22 cellular contexts compared by ENCODE assay signal in the genomic region with DNA sequence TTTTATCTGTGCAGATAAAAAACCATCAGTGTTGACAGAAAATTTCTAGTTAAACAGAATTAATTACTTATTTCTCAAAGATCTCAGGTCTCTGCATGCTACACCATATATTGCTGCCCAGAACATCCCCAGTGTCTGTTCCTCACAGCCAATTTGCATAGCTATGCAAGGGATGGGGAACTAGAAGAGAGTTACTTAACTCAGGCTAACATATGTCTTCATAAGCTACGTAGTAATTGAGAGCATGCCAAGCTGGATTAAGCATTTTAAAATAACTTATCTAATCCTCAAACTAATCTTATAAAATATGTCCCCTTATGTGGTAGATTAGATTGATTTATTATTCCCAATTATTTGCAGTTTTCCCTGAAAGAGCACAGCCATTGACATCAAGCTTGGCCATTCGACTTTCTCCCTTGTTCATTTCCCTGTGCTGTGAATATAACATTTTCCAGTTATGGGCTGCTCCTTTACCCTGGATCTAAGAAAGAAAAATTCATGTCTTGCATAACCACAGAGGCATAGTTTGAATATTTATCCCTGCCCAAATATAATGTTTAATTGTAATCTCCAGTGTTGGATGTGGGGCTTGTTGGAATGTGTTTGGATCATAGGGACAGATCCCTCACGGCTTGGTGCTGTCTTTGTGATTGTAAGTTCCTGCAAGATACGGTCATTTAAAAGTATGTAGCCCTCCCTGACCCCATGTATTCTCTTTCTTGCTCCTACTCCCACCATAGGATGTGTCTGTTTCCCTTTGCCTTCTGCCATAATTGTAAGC.
DNase-seq lines count a peak whose midpoint lies in the region; ATAC-seq and TF ChIP-seq lines count a peak whose summit lies in the region.
"Had no signal": no experiment of that assay in that cellular context is flagged by ENCODE, and none has a peak within 500 bp of the region (broad histone marks: within the 10 kb centered on the region; RNA-seq: fewer than 3 reads in every experiment).

No MANE protein-coding gene starts in this region.

- dilution Hi-C loops in IMR-90 (cut with HindIII; ENCODE audit: low sequenced_read_pairs, unreplicated experiment) = no loop called here

- H3K27me3 ChIP-seq in IMR-90 (ENCODE audit: control insufficient read depth, insufficient read depth, low read length) = no peaks in the 10 kb centered on the region
- no peaks in the 10 kb centered on the region for H3K27me3 ChIP-seq in uterus
- H3K27me3 ChIP-seq: cardiac muscle cell, dorsolateral prefrontal cortex had no signal

- no peak overlapping the region for H3K9ac ChIP-seq in IMR-90 (ENCODE audit: low read depth, low read length)

- intact Hi-C loops in IMR-90 (cut with micrococcal nuclease) = no loop called here
- intact Hi-C loops in uterus (cut with DNase I; ENCODE audit: low total_unique reads) = no loop called here

- no peak overlapping the region for H3K4me3 Mint-ChIP-seq in WTC11
- H3K4me3 Mint-ChIP-seq in progenitor cell of endocrine pancreas (ENCODE audit: low read depth) = no peak overlapping the region

- H3K27ac Mint-ChIP-seq in WTC11 (no peak overlapping the region), progenitor cell of endocrine pancreas (no peak overlapping the region)

- H3K27ac ChIP-seq in IMR-90 (ENCODE audit: insufficient read depth, low read length) (no peak overlapping the region), uterus (no peak overlapping the region)
- H3K27ac ChIP-seq: cardiac muscle cell, dorsolateral prefrontal cortex, psoas muscle, VCaP had no signal

- H3K18ac ChIP-seq in IMR-90 (ENCODE audit: low read depth, low read length) = no peak overlapping the region

- TF ChIP-seq RAD21 in IMR-90 (IDR thresholded peaks at IDR 0.05; ENCODE audit: low read length) = no peak

- TF ChIP-seq POLR2A in IMR-90 (IDR thresholded peaks at IDR 0.05; ENCODE audit: low read depth, low read length) = no peak
- no peak for TF ChIP-seq POLR2A in uterus (IDR thresholded peaks at IDR 0.05)

- H3K9me3 ChIP-seq in IMR-90 (ENCODE audit: control insufficient read depth, insufficient read depth, low read length) (no peaks in the 10 kb centered on the region), uterus (no peaks in the 10 kb centered on the region)
- H3K9me3 ChIP-seq: psoas muscle had no signal

- TF ChIP-seq CTCF in AG10803 (conservative IDR thresholded peaks at IDR 0.05; ENCODE audit: low read length) = no peak
- no peak for TF ChIP-seq CTCF in IMR-90 (conservative IDR thresholded peaks at IDR 0.05; ENCODE audit: low read depth, low read length)
- no peak for TF ChIP-seq CTCF in WTC11 (IDR thresholded peaks at IDR 0.05)
- no peak for TF ChIP-seq CTCF in progenitor cell of endocrine pancreas (IDR thresholded peaks at IDR 0.05; ENCODE audit: unreplicated experiment)
- no peak for TF ChIP-seq CTCF in uterus (IDR thresholded peaks at IDR 0.05)

- no CpG with 5 or more reads among the region's 4 CpGs for WGBS in IMR-90 (ENCODE audit: extremely low coverage in 2 of 2, insufficient read length in 1 of 2), 2 experiments

- no peak overlapping the region for H2AFZ ChIP-seq in IMR-90 (replicated peaks; ENCODE audit: low read length, poor library complexity)

- no peak overlapping the region for H2BK15ac ChIP-seq in IMR-90 (ENCODE audit: low read depth, low read length)

- H4K91ac ChIP-seq in IMR-90 (ENCODE audit: insufficient read depth, low read depth, low read length) = no peak overlapping the region

- no peak overlapping the region for H4K5ac ChIP-seq in IMR-90 (ENCODE audit: low read depth, low read length)

- no peak overlapping the region for H3K4me3 ChIP-seq in AG10803 (ENCODE audit: low read length)
- H3K4me3 ChIP-seq in IMR-90 (ENCODE audit: insufficient read depth, low read depth, low read length) = no peak overlapping the region
- H3K4me3 ChIP-seq in uterus = no peak overlapping the region
- H3K4me3 ChIP-seq: cardiac muscle cell, dorsolateral prefrontal cortex, psoas muscle had no signal

- H3K23ac ChIP-seq in IMR-90 (ENCODE audit: low read depth, low read length) = no peak overlapping the region

- H3K9me3 Mint-ChIP-seq in WTC11 (peaks cover 2% of the 10 kb centered on the region), progenitor cell of endocrine pancreas (ENCODE audit: low read depth) (no peaks in the 10 kb centered on the region)

- in situ Hi-C loops in IMR-90 (cut with MboI; ENCODE audit: low sequenced_read_pairs) = no loop called here

- H2BK5ac ChIP-seq in IMR-90 (ENCODE audit: low read depth, low read length, poor library complexity, severe bottlenecking) = peak overlapping the region; percentile 33

- H3K79me1 ChIP-seq in IMR-90 (ENCODE audit: low read depth in 1 of 2, low read length in 2 of 2) = no peaks in the 10 kb centered on the region

- H3K4ac ChIP-seq in IMR-90 (ENCODE audit: low read depth, low read length) = no peak overlapping the region

- H3K56ac ChIP-seq in IMR-90 (ENCODE audit: extremely low read depth, insufficient read depth, low read length) = no peak overlapping the region; the same call in 1 of the 2 replicates

- H4K8ac ChIP-seq in IMR-90 (ENCODE audit: low read depth in 2 of 2, low read length in 2 of 2) = no peak overlapping the region

- no peaks in the 10 kb centered on the region for H4K20me1 ChIP-seq in IMR-90 (ENCODE audit: insufficient read depth, low read length)

- no peaks in the 10 kb centered on the region for H3K36me3 Mint-ChIP-seq in WTC11
- H3K36me3 Mint-ChIP-seq in progenitor cell of endocrine pancreas (ENCODE audit: insufficient read depth) = no peaks in the 10 kb centered on the region

- POLR2A ChIA-PET in IMR-90 (lab: Charles Lee; ENCODE audit: unreplicated experiment) (no interaction called here), WTC11 (lab: Charles Lee) (no interaction called here)

- H2BK120ac ChIP-seq in IMR-90 (ENCODE audit: low read depth, low read length) = no peak overlapping the region

- DNase-seq in AG10803 (ENCODE audit: low read depth) (peak; percentile 85), IMR-90 (peak; percentile 5), WTC11 (ENCODE audit: low spot score) (no peak), foreskin melanocyte (peak; percentile 65), progenitor cell of endocrine pancreas (ENCODE audit: low spot score, unreplicated experiment) (no peak), DMS 273 (lab: John Stamatoyannopoulos, UW; ENCODE audit: unreplicated experiment) (no peak), uterus (no peak)
- DNase-seq: ACHN; activated CD8-positive, alpha-beta memory T cell treated with anti-CD3 and anti-CD28 coated beads, Interleukin-2, amount 50 U/mL, for 48 hours; activated effector memory CD4-positive, alpha-beta T cell treated with anti-CD3 and anti-CD28 coated beads, Interleukin-2, amount 50 U/mL, for 16 hours; DMS153; dorsolateral prefrontal cortex; hippocampal formation; islet precursor cell; NCI-H1105; NCI-H2029; NCI-H446; psoas muscle; stimulated activated CD4-positive, alpha-beta T cell treated with anti-CD3 and anti-CD28 coated beads, Interleukin-1b, Interleukin-23, amount 100 ng/mL, for 48 hours had no signal

- ATAC-seq in IMR-90 (ENCODE audit: low read depth) = peak; percentile 91
- ATAC-seq in WTC11 = peak; percentile 79
- ATAC-seq in HG02759 (IDR thresholded peaks at IDR 0.05; ENCODE audit: unreplicated experiment) = no peak
- ATAC-seq: psoas muscle had no signal

- no peaks in the 10 kb centered on the region for H3K36me3 ChIP-seq in IMR-90 (ENCODE audit: control insufficient read depth, insufficient read depth, low read length)
- no peaks in the 10 kb centered on the region for H3K36me3 ChIP-seq in uterus
- H3K36me3 ChIP-seq: cardiac muscle cell had no signal

- no peaks in the 10 kb centered on the region for H3K4me1 ChIP-seq in IMR-90 (ENCODE audit: control insufficient read depth, insufficient read depth, low read length)
- no peaks in the 10 kb centered on the region for H3K4me1 ChIP-seq in uterus
- H3K4me1 ChIP-seq: psoas muscle had no signal

- H3K14ac ChIP-seq in IMR-90 (replicated peaks; ENCODE audit: low read depth, low read length) = no peak overlapping the region

- CTCF ChIA-PET in IMR-90 (lab: Yijun Ruan, JAX) = no interaction called here
- CTCF ChIA-PET in WTC11 (lab: Charles Lee) = interaction anchor here (0.5 to 0.8 kb wide), 4 partner anchors 11 to 209 kb away, joined by 3 read pairs; no protein-coding TSS in a partner anchor

- 0 out of 2 replicates have a peak, but pooled peaks cover 2% of the 10 kb centered on the region for H3K4me1 Mint-ChIP-seq in WTC11
- peaks cover 4% of the 10 kb centered on the region for H3K4me1 Mint-ChIP-seq in progenitor cell of endocrine pancreas (ENCODE audit: low read depth)

- H2BK20ac ChIP-seq in IMR-90 (ENCODE audit: low read depth, low read length) = no peak overlapping the region

- H2AK5ac ChIP-seq in IMR-90 (ENCODE audit: low read depth, low read length) = no peak overlapping the region

- no peaks in the 10 kb centered on the region for H3K27me3 Mint-ChIP-seq in WTC11 (ENCODE audit: low read depth)
- H3K27me3 Mint-ChIP-seq in progenitor cell of endocrine pancreas = peaks cover 6% of the 10 kb centered on the region

- no peaks in the 10 kb centered on the region for H3K9me1 ChIP-seq in IMR-90 (ENCODE audit: insufficient read depth, low read length)

- H2AK9ac ChIP-seq in IMR-90 (replicated peaks; ENCODE audit: low read depth, low read length, poor library complexity) = no peak overlapping the region

- BruUV-seq in IMR-90 (replicated peaks; lab: Mats Ljungman, UMichigan) = no TSS peak

- no peak overlapping the region for H3K4me2 ChIP-seq in IMR-90 (ENCODE audit: low read depth, low read length)

TF ChIP-seq in IMR-90, 13 proteins besides CTCF, POLR2A, EP300 and RAD21 (continues in another document):
- TF ChIP-seq BHLHE40 (IDR thresholded peaks at IDR 0.05; ENCODE audit: low read depth, low read length) (no peak), CHD1 (IDR thresholded peaks at IDR 0.05; ENCODE audit: low read depth, low read length) (no peak)
- TF ChIP-seq, protein P1, sequence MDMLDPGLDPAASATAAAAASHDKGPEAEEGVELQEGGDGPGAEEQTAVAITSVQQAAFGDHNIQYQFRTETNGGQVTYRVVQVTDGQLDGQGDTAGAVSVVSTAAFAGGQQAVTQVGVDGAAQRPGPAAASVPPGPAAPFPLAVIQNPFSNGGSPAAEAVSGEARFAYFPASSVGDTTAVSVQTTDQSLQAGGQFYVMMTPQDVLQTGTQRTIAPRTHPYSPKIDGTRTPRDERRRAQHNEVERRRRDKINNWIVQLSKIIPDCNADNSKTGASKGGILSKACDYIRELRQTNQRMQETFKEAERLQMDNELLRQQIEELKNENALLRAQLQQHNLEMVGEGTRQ (IDR thresholded peaks at IDR 0.05; ENCODE audit: low read depth, low read length) = no peak

TF ChIP-seq in WTC11, 78 proteins besides CTCF, POLR2A, EP300 and RAD21 (continues in another document):
- TF ChIP-seq JUN (CRISPR knock-in tag; IDR thresholded peaks at IDR 0.05) = no peak

Comparison
In these comparisons a context has a peak if more than half of its experiments do, and no peak if none do; other contexts are left out.
1. DNase-seq: peak in AG10803 (single experiment), IMR-90 (single experiment) and foreskin melanocyte (single experiment); none in WTC11 (single experiment), progenitor cell of endocrine pancreas (single experiment), DMS 273 (single experiment) and uterus (0 of 2).